Comparison of ENCODE assay signal across 8 cellular contexts in genomic region chr2:96265840-96266569, GRCh38. TPM values are rescaled to one million over a fixed set of nuclear protein-coding genes. Genes with fewer than 3 reads are reported as not detected.
DNase-seq lines count a peak whose midpoint lies in the region; ATAC-seq, FAIRE-seq and TF ChIP-seq lines count a peak whose summit lies in the region.

Gene CIAO1, plus strand, starts transcription at chr2:96266225. Its CDS starts 126 bp downstream, at chr2:96266351.
Gene TMEM127, minus strand, starts transcription at chr2:96265997. Its CDS starts 616 bp downstream, at chr2:96265381.

- peak; percentile 67 for FAIRE-seq in TTC549 (lab: Jason Lieb, UNC)

- H3K27me3 ChIP-seq in body of pancreas (no peaks in the 10 kb centered on the region), gastrocnemius medialis (no peaks in the 10 kb centered on the region)

- TF ChIP-seq POLR2A in body of pancreas (IDR thresholded peaks at IDR 0.05) (peak; percentile 81 to 93 (median 90)), gastrocnemius medialis (IDR thresholded peaks at IDR 0.05) (peak; percentile 98)

- peak within 1 kb of the TSS; percentile 55 to 94 (median 90) for H3K27ac ChIP-seq in body of pancreas
- peak within 1 kb of the TSS; percentile 94 to 99 (median 96) for H3K27ac ChIP-seq in gastrocnemius medialis

- H3K36me3 ChIP-seq in body of pancreas (replicated peaks in 1 of 2; ENCODE audit: insufficient read depth in 1 of 2, low read depth in 2 of 2), result peaks cover 0 to 18% of the 10 kb centered on the region in 2 donors
- H3K36me3 ChIP-seq in gastrocnemius medialis, result peaks cover 0 to 40% of the 10 kb centered on the region in 2 donors

- H3K9me3 ChIP-seq in body of pancreas, result no peaks in the 10 kb centered on the region
- no peaks in the 10 kb centered on the region for H3K9me3 ChIP-seq in gastrocnemius medialis

- H3K4me1 ChIP-seq in body of pancreas, result peaks cover 51% of the 10 kb centered on the region
- H3K4me1 ChIP-seq in gastrocnemius medialis, result peaks cover 49 to 52% of the 10 kb centered on the region in 2 donors

- DNase-seq in A172 (ENCODE audit: low spot score) (peak; percentile 98), NCI-H2107 treated with DMSO at 0.1 percent for 48 hours (lab: John Stamatoyannopoulos, UW; ENCODE audit: unreplicated experiment) (peak; percentile 88), body of pancreas (peak; percentile 98 to 99 (median 98)), iPS DF 4.7 (ENCODE audit: extremely low read depth, low spot score) (peak; percentile 64), gastrocnemius medialis (peak; percentile 98 to 99)

- ATAC-seq in GM18520 (IDR thresholded peaks at IDR 0.05; ENCODE audit: unreplicated experiment) (peak; percentile 91), HG03064 (IDR thresholded peaks at IDR 0.05; ENCODE audit: low read depth, unreplicated experiment) (peak; percentile 90), body of pancreas (peak; percentile 98), gastrocnemius medialis (peak; percentile 87)

- 0% methylated on average over 16 to 76 of the region's 76 CpGs for WGBS in body of pancreas, 2 donors

- intact Hi-C loops in body of pancreas (cut with DNase I), result no loop called here
- intact Hi-C loops in gastrocnemius medialis (cut with DNase I; ENCODE audit: low total_unique reads), result loop anchor here (1.0 to 10.0 kb wide), 4 partner anchors 39 to 267 kb away; partner anchors contain the start of genes NCAPH and SNRNP200

- in situ Hi-C loops in gastrocnemius medialis (cut with MboI; ENCODE audit: low sequenced_read_pairs in 4 of 4), result loop anchor here in 1 of 4 donors (25.0 kb wide), 2 partner anchors 129 to 254 kb away; partner anchors contain the start of genes ASTL and DUSP2

- H3K4me3 ChIP-seq in body of pancreas, result peak within 1 kb of the TSS; percentile 80 to 95
- peak within 1 kb of the TSS; percentile 84 to 97 (median 90) for H3K4me3 ChIP-seq in gastrocnemius medialis

- TF ChIP-seq CTCF in body of pancreas (IDR thresholded peaks at IDR 0.05), result peak in 3 of 7 experiments; percentile 32 to 46 (median 44)
- peak; percentile 20 to 42 (median 35) for TF ChIP-seq CTCF in gastrocnemius medialis (IDR thresholded peaks at IDR 0.05 in 4 of 5, conservative IDR thresholded peaks at IDR 0.05 in 1 of 5)

RNA-seq across cellular contexts. Expression of gene CIAO1, which starts in this region (rescaled TPM):
- total RNA-seq in A172 (2014; rRNA removed; shearing (Covaris generic)), result 118 and 119 TPM in 2 replicates
- total RNA-seq in body of pancreas (10 to 100 TPM; 58.1 to 92.0 TPM), gastrocnemius medialis (100 to 1,000 TPM in 1 of 4 donors, 10 to 100 TPM in 3; 73.5 to 102 (median 95.6) TPM)

RNA-seq across cellular contexts. Expression of gene TMEM127, which starts in this region (rescaled TPM):
- 35.0 and 37.8 TPM in 2 replicates for total RNA-seq in A172 (2014; rRNA removed; shearing (Covaris generic))
- total RNA-seq in body of pancreas (10 to 100 TPM; 22.1 to 33.5 TPM), gastrocnemius medialis (10 to 100 TPM; 27.1 to 38.8 (median 30.9) TPM)

Comparison
In these comparisons a context has a peak if more than half of its experiments do, and no peak if none do; other contexts are left out.
1. Peak in every context shown above with its lines: DNase-seq, ATAC-seq, H3K4me3 ChIP-seq and H3K27ac ChIP-seq.